In genomic region chr16:88686439-88687253, GRCh38 we compare ENCODE assay signal across 1 cellular context.
TF ChIP-seq lines count a peak whose summit lies in the region.

Gene SNAI3 (minus strand): TSS chr16:88686507. CDS start chr16:88686406, 101 bp downstream.

TF ChIP-seq in HepG2, 621 proteins besides CTCF, POLR2A, EP300 and RAD21 (continued from another document and continues in another):
- TF ChIP-seq ZBED4 (CRISPR knock-in tag; IDR thresholded peaks at IDR 0.05; ENCODE audit: borderline replicate concordance) (no peak), ZSCAN5A (CRISPR knock-in tag; IDR thresholded peaks at IDR 0.05; ENCODE audit: borderline replicate concordance) (no peak), SNAPC4 (CRISPR knock-in tag; IDR thresholded peaks at IDR 0.05) (no peak), ZNF562 (CRISPR knock-in tag; IDR thresholded peaks at IDR 0.05; ENCODE audit: borderline replicate concordance) (no peak), ZNF326 (CRISPR knock-in tag; IDR thresholded peaks at IDR 0.05; ENCODE audit: borderline replicate concordance) (no peak; the same call in 1 of the 2 replicates), ZNF576 (CRISPR knock-in tag; IDR thresholded peaks at IDR 0.05) (no peak; the same call in 1 of the 2 replicates), ZNF7 (CRISPR knock-in tag; IDR thresholded peaks at IDR 0.05) (no peak), NKX3-1 (CRISPR knock-in tag; IDR thresholded peaks at IDR 0.05) (no peak; the same call in 1 of the 2 replicates), MIER2 (CRISPR knock-in tag; IDR thresholded peaks at IDR 0.05) (0 out of 2 replicates have a peak, but pooled peaks have one; percentile 20), ATF4 (CRISPR knock-in tag; IDR thresholded peaks at IDR 0.05) (no peak), XBP1 (CRISPR knock-in tag; IDR thresholded peaks at IDR 0.05) (no peak), GTF2F1 (IDR thresholded peaks at IDR 0.05; ENCODE audit: low read length) (no peak), TERF1 (CRISPR knock-in tag; IDR thresholded peaks at IDR 0.05) (no peak; the same call in 1 of the 2 replicates), ZNF615 (CRISPR knock-in tag; IDR thresholded peaks at IDR 0.05; ENCODE audit: borderline replicate concordance) (no peak), ZFP1 (CRISPR knock-in tag; IDR thresholded peaks at IDR 0.05) (no peak), NCOA5 (CRISPR knock-in tag; IDR thresholded peaks at IDR 0.05) (no peak), POLR2G (IDR thresholded peaks at IDR 0.05; ENCODE audit: low read depth, low read length) (no peak), CREM (IDR thresholded peaks at IDR 0.05) (no peak; the same call in 1 of the 2 replicates), CREM (CRISPR knock-in tag; IDR thresholded peaks at IDR 0.05) (no peak), ZZZ3 (CRISPR knock-in tag; IDR thresholded peaks at IDR 0.05; ENCODE audit: borderline replicate concordance) (peak; percentile 83), SOX5 (CRISPR knock-in tag; IDR thresholded peaks at IDR 0.05; ENCODE audit: borderline replicate concordance) (0 out of 2 replicates have a peak, but pooled peaks have one; percentile 4), ZBTB3 (CRISPR knock-in tag; IDR thresholded peaks at IDR 0.05; ENCODE audit: borderline replicate concordance, low read depth) (no peak), ARNT (IDR thresholded peaks at IDR 0.05) (no peak), NCOA2 (CRISPR knock-in tag; IDR thresholded peaks at IDR 0.05) (no peak), ZNF770 (CRISPR knock-in tag; IDR thresholded peaks at IDR 0.05) (no peak), JUN (CRISPR knock-in tag; IDR thresholded peaks at IDR 0.05) (peak; percentile 61; the same call in 1 of the 2 replicates), PRDM4 (CRISPR knock-in tag; IDR thresholded peaks at IDR 0.05; ENCODE audit: borderline replicate concordance) (peak; percentile 53; the same call in 1 of the 2 replicates), POGK (CRISPR knock-in tag; conservative IDR thresholded peaks at IDR 0.05) (peak; percentile 39; the same call in 1 of the 2 replicates), CCDC6 (CRISPR knock-in tag; IDR thresholded peaks at IDR 0.05) (no peak), TEF (CRISPR knock-in tag; IDR thresholded peaks at IDR 0.05) (no peak), ZNF224 (CRISPR knock-in tag; IDR thresholded peaks at IDR 0.05) (no peak), ZNF253 (CRISPR knock-in tag; IDR thresholded peaks at IDR 0.05; ENCODE audit: borderline replicate concordance) (peak; percentile 71), GPN1 (CRISPR knock-in tag; IDR thresholded peaks at IDR 0.05; ENCODE audit: borderline replicate concordance) (no peak), ZFP62 (CRISPR knock-in tag; IDR thresholded peaks at IDR 0.05) (no peak), ATF7-NPFF (CRISPR knock-in tag; IDR thresholded peaks at IDR 0.05; ENCODE audit: low read depth) (peak; percentile 51; the same call in 1 of the 2 replicates), MTA1 (CRISPR knock-in tag; IDR thresholded peaks at IDR 0.05; ENCODE audit: borderline replicate concordance) (peak; percentile 64; the same call in 1 of the 2 replicates), SNAPC2 (CRISPR knock-in tag; IDR thresholded peaks at IDR 0.05) (peak; percentile 55; the same call in 1 of the 2 replicates)
